8 cellular contexts compared by ENCODE assay signal in the genomic region with DNA sequence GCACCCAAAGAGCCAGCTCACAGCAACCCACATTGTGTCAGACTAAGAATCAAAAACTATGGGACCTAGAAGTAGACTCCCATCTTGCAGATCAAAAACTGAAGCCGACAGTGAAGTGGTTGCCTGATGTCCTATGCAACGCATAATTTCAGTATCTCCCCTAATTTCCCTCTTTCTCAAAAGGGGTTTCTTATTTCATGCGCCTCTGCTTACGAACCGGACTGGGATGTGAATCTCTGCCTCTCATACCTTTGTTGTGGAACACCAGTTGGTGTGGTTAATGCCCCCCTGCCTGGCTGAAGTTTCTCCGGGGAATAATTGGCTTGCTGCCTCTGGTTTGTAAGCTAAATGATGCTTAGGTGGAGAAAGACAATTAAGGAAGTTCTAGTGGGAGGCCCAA. TPM values are rescaled to one million over a fixed set of nuclear protein-coding genes. Genes with fewer than 3 reads are reported as not detected.
DNase-seq lines count a peak whose midpoint lies in the region; ATAC-seq, FAIRE-seq and TF ChIP-seq lines count a peak whose summit lies in the region.

No MANE protein-coding gene starts in this region.

- H3K18ac ChIP-seq in H1 (ENCODE audit: extremely low read depth, low read length): peak overlapping the region; percentile 72

- DNase-seq in Caco-2: no peak
- no peak for DNase-seq in MM.1S
- DNase-seq in H1 (ENCODE audit: low read depth in 1 of 2, low spot score in 2 of 2): peak in 1 of 2 experiments; percentile 45
- no peak for DNase-seq in pancreas
- DNase-seq in 8988T: no peak
- no peak for DNase-seq in T1000 (lab: John Stamatoyannopoulos, UW)
- no peak for DNase-seq in foreskin keratinocyte

- no peak overlapping the region for H4K8ac ChIP-seq in H1 (ENCODE audit: extremely low read depth, insufficient read depth, low read length)

- TF ChIP-seq CTCF in Caco-2 (IDR thresholded peaks at IDR 0.05; ENCODE audit: insufficient read depth in 1 of 2, low read depth in 1 of 2, low read length in 1 of 2, severe bottlenecking in 1 of 2, unreplicated experiment in 1 of 2) (no peak), MM.1S (IDR thresholded peaks at IDR 0.05; ENCODE audit: low read length) (no peak), H1 (IDR thresholded peaks at IDR 0.05; ENCODE audit: control extremely low read depth in 1 of 3, insufficient read depth in 1 of 3, low read depth in 1 of 3, low read length in 3 of 3) (no peak), pancreas (IDR thresholded peaks at IDR 0.05) (no peak), foreskin keratinocyte (conservative IDR thresholded peaks at IDR 0.05) (no peak)

- H3K4me3 ChIP-seq in Caco-2 (ENCODE audit: low read depth, low read length): peak overlapping the region; percentile 86
- H3K4me3 ChIP-seq in MM.1S (ENCODE audit: low read length): peak overlapping the region; percentile 66; the same call in 1 of the 2 replicates
- peak overlapping the region in 3 of 4 experiments; percentile 50 to 66 (median 57); a peak in 3 of 8 replicates for H3K4me3 ChIP-seq in H1 (ENCODE audit: extremely low read depth in 1 of 4, insufficient read depth in 2 of 4, low read depth in 3 of 4, low read length in 4 of 4)
- peak overlapping the region in 3 of 4 donors; percentile 56 to 65 (median 64) for H3K4me3 ChIP-seq in pancreas

- H4K91ac ChIP-seq in H1 (replicated peaks; ENCODE audit: insufficient read length, low read length): no peak overlapping the region

- no peak overlapping the region for H3K14ac ChIP-seq in H1 (ENCODE audit: insufficient read length)

- no peak overlapping the region for H3K4ac ChIP-seq in H1 (replicated peaks; ENCODE audit: insufficient read length, low read depth, low read length)

- H3K9ac ChIP-seq in MM.1S (ENCODE audit: low read length) (peak overlapping the region; percentile 68; the same call in 1 of the 2 replicates), H1 (replicated peaks in 1 of 4; ENCODE audit: extremely low read depth in 1 of 4, low read depth in 3 of 4, low read length in 3 of 4) (no peak overlapping the region)

- H3K4me2 ChIP-seq in MM.1S (ENCODE audit: low read depth, low read length): peak overlapping the region; percentile 75
- H3K4me2 ChIP-seq in H1 (ENCODE audit: insufficient read depth in 1 of 2, low read depth in 2 of 2, low read length in 2 of 2): peak overlapping the region; percentile 57 to 82

- H2BK20ac ChIP-seq in H1 (ENCODE audit: low read length): no peak overlapping the region

- no peak for TF ChIP-seq EP300 in H1 (IDR thresholded peaks at IDR 0.05; ENCODE audit: borderline replicate concordance in 1 of 2, low read depth in 2 of 2, low read length in 2 of 2)

- TF ChIP-seq POLR2A in H1 (IDR thresholded peaks at IDR 0.05; ENCODE audit: control extremely low read depth in 1 of 2, low read depth in 2 of 2, low read length in 2 of 2): no peak

- no peak for TF ChIP-seq RAD21 in H1 (IDR thresholded peaks at IDR 0.05 in 1 of 2, conservative IDR thresholded peaks at IDR 0.05 in 1 of 2; ENCODE audit: low read depth in 2 of 2, low read length in 2 of 2)

- H3K23ac ChIP-seq in H1 (ENCODE audit: insufficient read length): no peak overlapping the region

- H3K27ac ChIP-seq in MM.1S (ENCODE audit: low read length) (no peak overlapping the region), H1 (ENCODE audit: low read depth, low read length) (no peak overlapping the region), pancreas (peak overlapping the region; percentile 82 to 90 (median 84)), foreskin keratinocyte (no peak overlapping the region)

- H3K4me1 ChIP-seq in Caco-2: peaks cover 59% of the 10 kb centered on the region
- H3K4me1 ChIP-seq in MM.1S (ENCODE audit: low read length): peaks cover 18% of the 10 kb centered on the region; the same call in 1 of the 2 replicates
- H3K4me1 ChIP-seq in H1 (replicated peaks in 1 of 4; ENCODE audit: control insufficient read depth in 3 of 4, insufficient read depth in 4 of 4, low read length in 3 of 4): peaks cover 0 to 10% (median 2%) of the 10 kb centered on the region in 4 experiments; a peak in 4 of 7 replicates
- H3K4me1 ChIP-seq in pancreas: peaks cover 0 to 16% (median 5%) of the 10 kb centered on the region in 3 donors
- H3K4me1 ChIP-seq in foreskin keratinocyte: no peaks in the 10 kb centered on the region

- peak overlapping the region; percentile 89 for H3K4me3 Mint-ChIP-seq in Caco-2 (ENCODE audit: unreplicated experiment)

- peak overlapping the region; percentile 72; the same call in 1 of the 2 replicates for H2BK12ac ChIP-seq in H1 (ENCODE audit: low read depth, low read length)

- H3F3A ChIP-seq in MM.1S (ENCODE audit: insufficient read depth, low read length): peaks cover 7% of the 10 kb centered on the region; the same call in 1 of the 2 replicates

- POLR2A ChIA-PET in Caco-2 (lab: Charles Lee) (interaction anchor here (1.1 to 1.7 kb wide), 2 partner anchors 11 to 13 kb away, joined by 3 to 6 read pairs; no protein-coding TSS in a partner anchor), H1 (lab: Charles Lee; ENCODE audit: partially characterized antibody) (interaction anchor here (0.7 to 1.4 kb wide), 3 partner anchors 9 to 233 kb away, joined by 3 read pairs; no protein-coding TSS in a partner anchor)

- H2BK15ac ChIP-seq in H1 (ENCODE audit: low read length): no peak overlapping the region

- CTCF ChIA-PET in Caco-2 (lab: Charles Lee) (interaction anchor here (0.5 to 1.1 kb wide), 4 partner anchors 13 to 44 kb away, joined by 3 read pairs; no protein-coding TSS in a partner anchor), H1 (lab: Charles Lee; ENCODE audit: partially characterized antibody) (interaction anchor here (0.7 to 1.3 kb wide), 9 partner anchors 7 to 44 kb away, joined by 3 to 4 read pairs (median 4); no protein-coding TSS in a partner anchor)

- FAIRE-seq in H1 (lab: Jason Lieb, UNC): peak; percentile 65
- FAIRE-seq in pancreas (lab: Jason Lieb, UNC): no peak

- no peak overlapping the region for H2BK120ac ChIP-seq in H1 (replicated peaks; ENCODE audit: low read depth, low read length)

- H3K23me2 ChIP-seq in H1 (ENCODE audit: low read depth, low read length): peaks cover 3% of the 10 kb centered on the region; the same call in 1 of the 2 replicates

- H2BK5ac ChIP-seq in H1 (ENCODE audit: low read depth, low read length): no peak overlapping the region

- intact Hi-C loops in Caco-2 (cut with micrococcal nuclease; ENCODE audit: unreplicated experiment): no loop called here
- intact Hi-C loops in pancreas (cut with DNase I): no loop called here

- WGBS in H1 (ENCODE audit: extremely low coverage in 1 of 2, insufficient coverage in 1 of 2, insufficient read length in 1 of 2, insufficient replicate concordance in 2 of 2, low coverage in 1 of 2, low lambda C conversion rate in 2 of 2, missing lambda C conversion rate in 1 of 2), 2 experiments: 80% methylated on average over 6 of the region's 6 CpGs; no CpG with 5 or more reads in 1 of the 2 experiments
- WGBS in pancreas, 2 donors: 39 to 50% methylated on average over 6 of the region's 6 CpGs

- H4K5ac ChIP-seq in H1 (ENCODE audit: insufficient read length, low read depth, low read length): no peak overlapping the region

- H3K27me3 ChIP-seq in Caco-2 (replicated peaks; ENCODE audit: control insufficient read depth, insufficient read depth, low read length) (no peaks in the 10 kb centered on the region), MM.1S (replicated peaks; ENCODE audit: insufficient read depth, low read length) (no peaks in the 10 kb centered on the region), H1 (replicated peaks in 1 of 4; ENCODE audit: control insufficient read depth in 3 of 4, extremely low read depth in 1 of 4, insufficient read depth in 3 of 4, low read length in 3 of 4) (peaks cover 0 to 14% (median 11%) of the 10 kb centered on the region in 4 experiments; a peak in 4 of 7 replicates), pancreas (no peaks in the 10 kb centered on the region), foreskin keratinocyte (peaks cover 69% of the 10 kb centered on the region)

- H3K56ac ChIP-seq in H1 (replicated peaks; ENCODE audit: insufficient read length, low read depth, low read length): no peak overlapping the region

- H3K9me2 ChIP-seq in MM.1S (replicated peaks; ENCODE audit: insufficient read depth, low read length): no peaks in the 10 kb centered on the region

- H3K27ac Mint-ChIP-seq in Caco-2 (ENCODE audit: unreplicated experiment): peak overlapping the region; percentile 73

- ATAC-seq in pancreas (peak in 2 of 4 donors; percentile 0 to 2), foreskin keratinocyte (no peak), GM21723 (IDR thresholded peaks at IDR 0.05; ENCODE audit: unreplicated experiment) (no peak)

- H2AFZ ChIP-seq in MM.1S (ENCODE audit: low read length) (peak overlapping the region; percentile 70), H1 (ENCODE audit: low read length) (no peak overlapping the region)

- H3K9me3 Mint-ChIP-seq in Caco-2 (ENCODE audit: unreplicated experiment): no peaks in the 10 kb centered on the region

- no peaks in the 10 kb centered on the region for H3K79me1 ChIP-seq in H1 (ENCODE audit: low read depth, low read length)

- H3K36me3 ChIP-seq in Caco-2 (ENCODE audit: control insufficient read depth, insufficient read depth, low read length) (peaks cover 2% of the 10 kb centered on the region), MM.1S (replicated peaks; ENCODE audit: insufficient read depth, low read length) (0 out of 2 replicates have a peak, but pooled peaks cover 5% of the 10 kb centered on the region), H1 (ENCODE audit: control insufficient read depth in 2 of 4, insufficient read depth in 4 of 4, low read length in 3 of 4) (peaks cover 0 to 2% (median 0%) of the 10 kb centered on the region in 4 experiments; a peak in 1 of 8 replicates), pancreas (no peaks in the 10 kb centered on the region)

- H3K27me3 Mint-ChIP-seq in Caco-2 (ENCODE audit: insufficient read depth, unreplicated experiment): no peaks in the 10 kb centered on the region

- peaks cover 41% of the 10 kb centered on the region for H3K79me2 ChIP-seq in MM.1S (ENCODE audit: low read length)
- H3K79me2 ChIP-seq in H1 (ENCODE audit: control insufficient read depth in 1 of 2, insufficient read depth in 2 of 2, low read length in 2 of 2): peaks cover 0 to 13% of the 10 kb centered on the region in 2 experiments; a peak in 3 of 4 replicates

- peaks cover 27% of the 10 kb centered on the region for H3K4me1 Mint-ChIP-seq in Caco-2 (ENCODE audit: low read depth, unreplicated experiment)

- H4K20me1 ChIP-seq in MM.1S (ENCODE audit: insufficient read depth, low read length) (no peaks in the 10 kb centered on the region), H1 (replicated peaks in 1 of 2; ENCODE audit: control insufficient read depth in 1 of 2, insufficient read depth in 2 of 2, low read length in 2 of 2) (no peaks in the 10 kb centered on the region)

- H3K36me3 Mint-ChIP-seq in Caco-2 (ENCODE audit: insufficient read depth, unreplicated experiment): peaks cover 27% of the 10 kb centered on the region

- no peaks in the 10 kb centered on the region for H3K9me3 ChIP-seq in Caco-2
- no peaks in the 10 kb centered on the region for H3K9me3 ChIP-seq in MM.1S (replicated peaks; ENCODE audit: insufficient read depth, low read length)
- H3K9me3 ChIP-seq in H1 (ENCODE audit: insufficient read depth in 2 of 2, low read depth in 1 of 2, low read length in 1 of 2): peaks cover 0 to 5% of the 10 kb centered on the region in 2 experiments; a peak in 1 of 4 replicates
- no peaks in the 10 kb centered on the region for H3K9me3 ChIP-seq in pancreas

- no peak overlapping the region for H2AK5ac ChIP-seq in H1 (ENCODE audit: low read depth, low read length)

- no TSS peak for BruUV-seq in Caco-2 (replicated peaks; lab: Mats Ljungman, UMichigan)

RNA-seq across cellular contexts. Expression of a gene that starts 0.5 kb away (rescaled TPM):
- total RNA-seq in Caco-2 (2022) (79.4 and 87.5 TPM in 2 replicates), pancreas (100 to 1,000 TPM in 1 of 6 donors, 10 to 100 TPM in 5; 42.3 to 122 (median 73.6) TPM), foreskin keratinocyte (0.46 and 0.71 TPM in 2 replicates)
- total RNA-seq in H1 (2021; fragmentation: NEBNext Ultra II Directional; extraction: Animal tissue kit (Norgen Biotek cat#: 25700)): 35.2 and 35.3 TPM in 2 replicates
- polyA plus RNA-seq in H1 (2011; rRNA removed) (9.3 and 10.1 TPM in 2 replicates), pancreas (10 to 100 TPM; 26.0 to 26.8 TPM), foreskin keratinocyte (0.25 and 0.32 TPM in 2 replicates)
- polyA plus RNA-seq in H1 (2011; cell fraction: cytosol; rRNA removed): 9.7 TPM
- 13.4 TPM for polyA plus RNA-seq in H1 (2011; cell fraction: nucleus; rRNA removed)
- 21.5 to 31.3 TPM (median 28.3 TPM) in 4 replicates for polyA plus RNA-seq in H1 (2012, experiment 1 of 2)
- 15.9 TPM for polyA plus RNA-seq in H1 (2012, experiment 2 of 2)
- 20.3 TPM for polyA plus RNA-seq in H1 (2013, experiment 1 of 2)
- polyA plus RNA-seq in H1 (2013, experiment 2 of 2): 27.1 TPM
- polyA minus RNA-seq in H1 (2011; rRNA and poly(A)+ RNA removed): 24.5 and 32.5 TPM in 2 replicates
- 16.4 TPM for polyA minus RNA-seq in H1 (2011; cell fraction: cytosol; rRNA and poly(A)+ RNA removed)
- polyA minus RNA-seq in H1 (2011; cell fraction: nucleus; rRNA and poly(A)+ RNA removed): 13.8 TPM

Comparison
In these comparisons a context has a peak if more than half of its experiments do, and no peak if none do; other contexts are left out.
1. H3K27ac ChIP-seq: peak in pancreas (4 of 4); none in MM.1S (single experiment), H1 (single experiment) and foreskin keratinocyte (single experiment).
2. RNA of a gene that starts 0.5 kb away (total RNA-seq): 79.4 to 87.5 TPM in Caco-2, 42.3 to 122 TPM in pancreas and 35.2 to 35.3 TPM in H1; 0.46 to 0.71 TPM in foreskin keratinocyte; every median in the first group is over 10 times any median in the second.
3. Peak in every context shown above with its lines, with median percentiles within 50 percentile points of each other: H3K4me3 ChIP-seq.